Comparison of ENCODE assay signal across 8 cellular contexts in the genomic region with DNA sequence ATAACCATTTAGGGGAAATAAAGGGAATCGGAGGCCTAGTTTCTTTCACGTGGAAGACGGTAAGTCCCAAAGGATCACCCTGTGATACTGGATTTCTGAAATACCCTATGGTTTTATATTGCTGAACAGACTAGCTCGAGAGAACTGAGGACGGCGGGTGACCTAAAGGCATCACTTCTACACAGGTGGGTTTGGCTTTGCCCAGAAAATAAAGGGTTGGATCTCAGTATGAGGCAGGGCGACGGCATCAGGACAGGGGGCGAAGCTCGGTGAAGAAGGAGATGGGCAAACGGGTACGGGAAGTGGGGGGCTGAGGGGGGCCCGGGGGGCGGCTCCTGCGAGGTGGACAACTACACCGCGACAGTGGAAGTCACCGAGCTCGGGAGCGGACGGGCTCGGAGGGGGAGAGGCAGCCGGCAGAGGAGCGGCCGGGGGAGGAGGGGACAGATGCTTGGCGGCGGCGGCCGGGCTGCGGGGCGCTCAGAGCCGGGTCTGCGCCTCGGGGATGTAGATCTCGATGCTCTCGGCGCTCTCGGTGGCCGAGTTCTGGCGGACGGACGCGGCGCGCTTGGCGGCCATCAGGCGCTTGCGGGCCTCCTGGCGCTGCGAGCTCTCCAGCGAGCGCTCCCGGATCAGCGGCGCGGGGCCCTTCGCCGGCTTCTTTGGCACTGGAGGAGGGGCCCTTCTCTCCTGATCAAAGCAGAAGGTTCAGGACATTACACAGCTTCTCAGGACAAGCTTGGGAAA. TPM values are rescaled to one million over a fixed set of nuclear protein-coding genes. Genes with fewer than 3 reads are reported as not detected.
DNase-seq lines count a peak whose midpoint lies in the region; ATAC-seq, FAIRE-seq and TF ChIP-seq lines count a peak whose summit lies in the region.

No MANE protein-coding gene starts in this region.

- CTCF ChIA-PET in A549 (lab: Yijun Ruan, JAX) (interaction anchor here (0.5 to 1.6 kb wide), 4 partner anchors 17 to 139 kb away, joined by 3 to 5 read pairs (median 4); no protein-coding TSS in a partner anchor), A673 (lab: Charles Lee) (interaction anchor here (0.5 kb wide), 1 partner anchor 95 kb away, joined by 5 read pairs; no protein-coding TSS in a partner anchor)

- TF ChIP-seq EP300 in A549 (IDR thresholded peaks at IDR 0.05): no peak

- BruUV-seq in A673 (replicated peaks; lab: Mats Ljungman, UMichigan): no TSS peak

- peaks cover 43% of the 10 kb centered on the region for H3K36me3 ChIP-seq in A673 (ENCODE audit: insufficient read depth, low read length, poor library complexity, severe bottlenecking)

- H3K36me3 Mint-ChIP-seq in HFFc6 (ENCODE audit: low read depth) (no peaks in the 10 kb centered on the region), progenitor cell of endocrine pancreas (ENCODE audit: insufficient read depth) (no peaks in the 10 kb centered on the region)

- peak overlapping the region; percentile 48 for H3K4me3 ChIP-seq in A549
- H3K4me3 ChIP-seq in A673 (ENCODE audit: low read depth, low read length, poor library complexity, severe bottlenecking): no peak overlapping the region

- H3K4me1 ChIP-seq in A549 (peaks cover 11% of the 10 kb centered on the region; the same call in 2 of the 3 replicates), A673 (ENCODE audit: insufficient read depth, low read length, poor library complexity, severe bottlenecking) (peaks cover 7% of the 10 kb centered on the region)

- no peak for TF ChIP-seq CTCF in A549 (IDR thresholded peaks at IDR 0.05)
- no peak for TF ChIP-seq CTCF in HFFc6 (IDR thresholded peaks at IDR 0.05)
- TF ChIP-seq CTCF in progenitor cell of endocrine pancreas (IDR thresholded peaks at IDR 0.05; ENCODE audit: unreplicated experiment): no peak
- TF ChIP-seq CTCF in A673 (conservative IDR thresholded peaks at IDR 0.05; ENCODE audit: low read depth, low read length): no peak

- H3K27me3 Mint-ChIP-seq in HFFc6 (ENCODE audit: insufficient read depth) (peaks cover 8% of the 10 kb centered on the region), progenitor cell of endocrine pancreas (peaks cover 35% of the 10 kb centered on the region)

- H3K27ac Mint-ChIP-seq in HFFc6: no peak overlapping the region
- peak overlapping the region; percentile 75 for H3K27ac Mint-ChIP-seq in progenitor cell of endocrine pancreas

- POLR2A ChIA-PET in A549 (lab: Yijun Ruan, JAX): no interaction called here
- POLR2A ChIA-PET in A673 (lab: Charles Lee; ENCODE audit: low non-redundant PET): interaction anchor here (0.6 to 0.9 kb wide), 2 partner anchors 18 to 151 kb away, joined by 3 to 13 read pairs; no protein-coding TSS in a partner anchor

- H3K4me1 Mint-ChIP-seq in HFFc6 (ENCODE audit: low read depth) (peaks cover 21% of the 10 kb centered on the region), progenitor cell of endocrine pancreas (ENCODE audit: low read depth) (peaks cover 15% of the 10 kb centered on the region)

- WGBS in A549 (ENCODE audit: missing lambda C conversion rate): 59% methylated on average over 13 of the region's 58 CpGs

- no peak for FAIRE-seq in A549 (lab: Jason Lieb, UNC)

- H3K27me3 ChIP-seq in A673 (replicated peaks; ENCODE audit: insufficient read depth, low read depth, low read length, poor library complexity): no peaks in the 10 kb centered on the region

- DNase-seq in A549 (ENCODE audit: low read depth in 1 of 2, low spot score in 1 of 2) (peak; percentile 18 to 21), HFFc6 (no peak), left cardiac atrium (peak; percentile 40), progenitor cell of endocrine pancreas (ENCODE audit: low spot score, unreplicated experiment) (peak; percentile 36), A673 (ENCODE audit: low spot score) (no peak), NOMO-1 treated with dmso at 0.1 percent for 144 hours (lab: John Stamatoyannopoulos, UW; ENCODE audit: unreplicated experiment) (no peak)
- peak; percentile 30 for DNase-seq in activated naive CD4-positive, alpha-beta T cell treated with anti-CD3 and anti-CD28 coated beads, Interleukin-2, amount 50 U/mL, for 16 hours

- no peaks in the 10 kb centered on the region for H3K9me3 Mint-ChIP-seq in HFFc6
- no peaks in the 10 kb centered on the region for H3K9me3 Mint-ChIP-seq in progenitor cell of endocrine pancreas (ENCODE audit: low read depth)

- H3K4me3 Mint-ChIP-seq in HFFc6 (peak overlapping the region; percentile 75), progenitor cell of endocrine pancreas (ENCODE audit: low read depth) (peak overlapping the region; percentile 61)

- intact Hi-C loops in left cardiac atrium (cut with DNase I) (no loop called here), A673 (cut with micrococcal nuclease; ENCODE audit: unreplicated experiment) (no loop called here)

- ATAC-seq in A549 (peak; percentile 91 to 95), left cardiac atrium (peak; percentile 44 to 83), HG02623 (IDR thresholded peaks at IDR 0.05; ENCODE audit: unreplicated experiment) (no peak)

- H3K9me3 ChIP-seq in A549 (no peaks in the 10 kb centered on the region), A673 (ENCODE audit: low read depth, low read length, poor library complexity, severe bottlenecking) (no peaks in the 10 kb centered on the region)

- H3K27ac ChIP-seq in A549 (peak overlapping the region; percentile 75 to 94), A673 (ENCODE audit: low read depth, low read length, poor library complexity, severe bottlenecking) (no peak overlapping the region)

- H3K4me2 ChIP-seq in A549: peak overlapping the region; percentile 71

- 0 out of 5 replicates have a peak, but pooled peaks of 1 of the 2 experiments have one; percentile 11 for TF ChIP-seq RAD21 in A549 (conservative IDR thresholded peaks at IDR 0.05 in 1 of 2, IDR thresholded peaks at IDR 0.05 in 1 of 2)

- no peak for TF ChIP-seq POLR2A in A549 (IDR thresholded peaks at IDR 0.05; ENCODE audit: low read length)

TF ChIP-seq in A549, 52 proteins besides CTCF, POLR2A, EP300 and RAD21 (continues in another document):
- TF ChIP-seq CHD4 (IDR thresholded peaks at IDR 0.05; ENCODE audit: borderline replicate concordance) (no peak), CBX8 (IDR thresholded peaks at IDR 0.05) (no peak), KDM5A (IDR thresholded peaks at IDR 0.05) (no peak), TP53 (CRISPR knock-in tag; IDR thresholded peaks at IDR 0.05) (no peak), FOSB (CRISPR knock-in tag; IDR thresholded peaks at IDR 0.05) (no peak), ZC3H11A (IDR thresholded peaks at IDR 0.05) (no peak), FOXS1 (CRISPR knock-in tag; IDR thresholded peaks at IDR 0.05) (no peak), ZFP36 (IDR thresholded peaks at IDR 0.05; ENCODE audit: borderline replicate concordance, partially characterized antibody) (no peak), MAZ (IDR thresholded peaks at IDR 0.05; ENCODE audit: borderline replicate concordance, low read depth, low read length) (no peak), RARB (CRISPR knock-in tag; IDR thresholded peaks at IDR 0.05) (no peak), EHMT2 (IDR thresholded peaks at IDR 0.05; ENCODE audit: low read depth) (no peak)
- TF ChIP-seq, protein P1, sequence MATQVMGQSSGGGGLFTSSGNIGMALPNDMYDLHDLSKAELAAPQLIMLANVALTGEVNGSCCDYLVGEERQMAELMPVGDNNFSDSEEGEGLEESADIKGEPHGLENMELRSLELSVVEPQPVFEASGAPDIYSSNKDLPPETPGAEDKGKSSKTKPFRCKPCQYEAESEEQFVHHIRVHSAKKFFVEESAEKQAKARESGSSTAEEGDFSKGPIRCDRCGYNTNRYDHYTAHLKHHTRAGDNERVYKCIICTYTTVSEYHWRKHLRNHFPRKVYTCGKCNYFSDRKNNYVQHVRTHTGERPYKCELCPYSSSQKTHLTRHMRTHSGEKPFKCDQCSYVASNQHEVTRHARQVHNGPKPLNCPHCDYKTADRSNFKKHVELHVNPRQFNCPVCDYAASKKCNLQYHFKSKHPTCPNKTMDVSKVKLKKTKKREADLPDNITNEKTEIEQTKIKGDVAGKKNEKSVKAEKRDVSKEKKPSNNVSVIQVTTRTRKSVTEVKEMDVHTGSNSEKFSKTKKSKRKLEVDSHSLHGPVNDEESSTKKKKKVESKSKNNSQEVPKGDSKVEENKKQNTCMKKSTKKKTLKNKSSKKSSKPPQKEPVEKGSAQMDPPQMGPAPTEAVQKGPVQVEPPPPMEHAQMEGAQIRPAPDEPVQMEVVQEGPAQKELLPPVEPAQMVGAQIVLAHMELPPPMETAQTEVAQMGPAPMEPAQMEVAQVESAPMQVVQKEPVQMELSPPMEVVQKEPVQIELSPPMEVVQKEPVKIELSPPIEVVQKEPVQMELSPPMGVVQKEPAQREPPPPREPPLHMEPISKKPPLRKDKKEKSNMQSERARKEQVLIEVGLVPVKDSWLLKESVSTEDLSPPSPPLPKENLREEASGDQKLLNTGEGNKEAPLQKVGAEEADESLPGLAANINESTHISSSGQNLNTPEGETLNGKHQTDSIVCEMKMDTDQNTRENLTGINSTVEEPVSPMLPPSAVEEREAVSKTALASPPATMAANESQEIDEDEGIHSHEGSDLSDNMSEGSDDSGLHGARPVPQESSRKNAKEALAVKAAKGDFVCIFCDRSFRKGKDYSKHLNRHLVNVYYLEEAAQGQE (IDR thresholded peaks at IDR 0.05): no peak
- TF ChIP-seq, protein P2, sequence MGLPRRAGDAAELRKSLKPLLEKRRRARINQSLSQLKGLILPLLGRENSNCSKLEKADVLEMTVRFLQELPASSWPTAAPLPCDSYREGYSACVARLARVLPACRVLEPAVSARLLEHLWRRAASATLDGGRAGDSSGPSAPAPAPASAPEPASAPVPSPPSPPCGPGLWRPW (IDR thresholded peaks at IDR 0.05): no peak
- TF ChIP-seq, protein P3, sequence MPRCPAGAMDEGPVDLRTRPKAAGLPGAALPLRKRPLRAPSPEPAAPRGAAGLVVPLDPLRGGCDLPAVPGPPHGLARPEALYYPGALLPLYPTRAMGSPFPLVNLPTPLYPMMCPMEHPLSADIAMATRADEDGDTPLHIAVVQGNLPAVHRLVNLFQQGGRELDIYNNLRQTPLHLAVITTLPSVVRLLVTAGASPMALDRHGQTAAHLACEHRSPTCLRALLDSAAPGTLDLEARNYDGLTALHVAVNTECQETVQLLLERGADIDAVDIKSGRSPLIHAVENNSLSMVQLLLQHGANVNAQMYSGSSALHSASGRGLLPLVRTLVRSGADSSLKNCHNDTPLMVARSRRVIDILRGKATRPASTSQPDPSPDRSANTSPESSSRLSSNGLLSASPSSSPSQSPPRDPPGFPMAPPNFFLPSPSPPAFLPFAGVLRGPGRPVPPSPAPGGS (IDR thresholded peaks at IDR 0.05): no peak

RNA-seq across cellular contexts. Expression of a gene that starts 48.9 kb away (rescaled TPM):
- polyA plus RNA-seq in A549 (2011; rRNA removed) (174 and 196 TPM in 2 replicates), A549 (2017; fragmentation: RNase III; extraction: RNeasy Plus Mini Kit Qiagen cat#74134 plus additional on column Dnase treatment) (132 to 160 TPM (median 159 TPM) in 3 replicates)
- 187 and 232 TPM in 2 replicates for polyA plus RNA-seq in A549 (2012; cell fraction: cytosol; rRNA removed)
- 218 and 317 TPM in 2 replicates for polyA plus RNA-seq in A549 (2012; cell fraction: nucleus; rRNA removed)
- polyA minus RNA-seq in A549 (2011; rRNA and poly(A)+ RNA removed): 302 and 322 TPM in 2 replicates
- total RNA-seq in HFFc6 (2021; fragmentation: NEBNext Ultra II Directional; extraction: Animal tissue kit (Norgen Biotek cat#: 25700)): 10 to 100 TPM; 41.3 to 59.9 (median 55.8) TPM
- total RNA-seq in left cardiac atrium (10 to 100 TPM; 12.0 to 22.9 TPM), progenitor cell of endocrine pancreas (111 and 112 TPM in 2 replicates), A673 (2021) (86.9 and 98.3 TPM in 2 replicates)

Comparison
In these comparisons a context has a peak if more than half of its experiments do, and no peak if none do; other contexts are left out.
1. DNase-seq: peak in A549 (2 of 2), activated naive CD4-positive, alpha-beta T cell treated with anti-CD3 and anti-CD28 coated beads, Interleukin-2, amount 50 U/mL, for 16 hours (single experiment), left cardiac atrium (single experiment) and progenitor cell of endocrine pancreas (single experiment); none in HFFc6 (single experiment), A673 (single experiment) and NOMO-1 treated with dmso at 0.1 percent for 144 hours (single experiment).